19 cellular contexts compared by ENCODE assay signal in the genomic region with DNA sequence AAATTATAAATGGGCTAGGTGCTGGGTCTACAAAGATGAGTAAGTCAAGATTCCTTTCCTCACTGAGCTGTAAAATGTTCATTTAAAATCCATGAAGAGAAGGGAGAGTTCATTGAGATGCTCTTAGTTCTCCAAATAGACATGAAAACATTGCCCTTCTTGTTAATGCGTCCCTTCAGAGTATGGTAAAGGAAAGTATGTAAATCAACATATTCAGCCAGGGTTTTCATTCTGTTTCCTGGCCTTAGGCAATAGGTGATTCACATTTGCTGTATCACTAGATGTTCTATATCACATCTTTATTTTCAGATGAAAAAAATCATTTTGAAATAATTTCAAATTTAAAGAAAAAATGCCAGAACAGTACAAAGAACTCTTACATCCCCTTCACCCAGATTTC.
"Had no signal": no experiment of that assay in that cellular context is flagged by ENCODE, and none has a peak within 500 bp of the region (broad histone marks: within the 10 kb centered on the region; RNA-seq: fewer than 3 reads in every experiment).

No MANE protein-coding gene starts in this region.

- H3K4me3 Mint-ChIP-seq: activated CD4-positive, alpha-beta T cell treated with anti-CD3 and anti-CD28 coated beads for 36 hours; activated CD8-positive, alpha-beta T cell treated with anti-CD3 and anti-CD28 coated beads, Interleukin-2, amount 10 ng/mL, durations not matched to agents 7 days and 5 days; activated naive CD8-positive, alpha-beta T cell treated with anti-CD3 and anti-CD28 coated beads, Interleukin-2, amount 10 ng/mL, durations not matched to agents 7 days and 5 days; activated T-cell treated with anti-CD3 and anti-CD28 coated beads, Interleukin-2, amount 50 U/mL, for 72 hours; stimulated activated effector memory CD8-positive, alpha-beta T cell treated with anti-CD3 and anti-CD28 coated beads, Interleukin-12 subunit alpha, Interleukin-12 subunit beta, amount 100 ng/mL, for 72 hours; T-helper 1 cell treated with Interleukin-12 subunit alpha and Interleukin-12 subunit beta and Interleukin-4 antibody, amounts not matched to agents 30 μg/mL and 1 μg/mL, for 36 hours had no signal

- DNase-seq: activated CD4-positive, alpha-beta T cell treated with anti-CD3 and anti-CD28 coated beads for 36 hours; activated CD8-positive, alpha-beta memory T cell treated with anti-CD3 and anti-CD28 coated beads, Interleukin-2, amount 50 U/mL, for 4 hours; activated CD8-positive, alpha-beta T cell treated with anti-CD3 and anti-CD28 coated beads, Interleukin-2, amount 10 ng/mL, durations not matched to agents 7 days and 5 days; activated naive CD8-positive, alpha-beta T cell treated with anti-CD3 and anti-CD28 coated beads, Interleukin-2, amount 10 ng/mL, durations not matched to agents 7 days and 5 days; activated T-cell treated with anti-CD3 and anti-CD28 coated beads, Interleukin-2, amount 50 U/mL, for 72 hours; anterior cingulate cortex; brain microvascular endothelial cell; effector memory CD4-positive, alpha-beta T cell; gastrocnemius medialis; heart right ventricle; posterior cingulate gyrus; retina; stimulated activated CD4-positive, alpha-beta T cell treated with anti-CD3 and anti-CD28 coated beads, Interleukin-12 subunit alpha, Interleukin-12 subunit beta, amount 100 ng/mL, for 4 hours; stimulated activated CD4-positive, alpha-beta T cell treated with anti-CD3 and anti-CD28 coated beads, Interleukin-2, amount 100 ng/mL, for 24 hours; transverse colon; WERI-Rb-1 had no signal

- H3K27ac Mint-ChIP-seq: activated CD4-positive, alpha-beta T cell treated with anti-CD3 and anti-CD28 coated beads for 36 hours; activated CD8-positive, alpha-beta T cell treated with anti-CD3 and anti-CD28 coated beads, Interleukin-2, amount 10 ng/mL, durations not matched to agents 7 days and 5 days; activated naive CD8-positive, alpha-beta T cell treated with anti-CD3 and anti-CD28 coated beads, Interleukin-2, amount 10 ng/mL, durations not matched to agents 7 days and 5 days; activated T-cell treated with anti-CD3 and anti-CD28 coated beads, Interleukin-2, amount 50 U/mL, for 72 hours; stimulated activated effector memory CD8-positive, alpha-beta T cell treated with anti-CD3 and anti-CD28 coated beads, Interleukin-12 subunit alpha, Interleukin-12 subunit beta, amount 100 ng/mL, for 72 hours had no signal

- H3K27me3 ChIP-seq: brain microvascular endothelial cell, gastrocnemius medialis, heart right ventricle, transverse colon had no signal

- ATAC-seq: activated CD4-positive, alpha-beta T cell treated with anti-CD3 and anti-CD28 coated beads for 36 hours; activated CD8-positive, alpha-beta T cell treated with anti-CD3 and anti-CD28 coated beads, Interleukin-2, amount 10 ng/mL, durations not matched to agents 7 days and 5 days; activated T-cell treated with anti-CD3 and anti-CD28 coated beads, Interleukin-2, amount 50 U/mL, for 72 hours; gastrocnemius medialis; stimulated activated effector memory CD8-positive, alpha-beta T cell treated with anti-CD3 and anti-CD28 coated beads, Interleukin-12 subunit alpha, Interleukin-12 subunit beta, amount 100 ng/mL, for 72 hours had no signal

- H3K36me3 ChIP-seq: brain microvascular endothelial cell, gastrocnemius medialis, neutrophil, transverse colon, WERI-Rb-1 had no signal

- H3K9me3 ChIP-seq: gastrocnemius medialis, heart right ventricle, neutrophil, transverse colon had no signal

- H3K27ac ChIP-seq: brain microvascular endothelial cell, gastrocnemius medialis, heart right ventricle, neutrophil, transverse colon, WERI-Rb-1 had no signal

- H3K4me3 ChIP-seq: gastrocnemius medialis, heart right ventricle, transverse colon had no signal

- H3K27me3 Mint-ChIP-seq: activated CD4-positive, alpha-beta T cell treated with anti-CD3 and anti-CD28 coated beads for 36 hours; activated naive CD8-positive, alpha-beta T cell treated with anti-CD3 and anti-CD28 coated beads, Interleukin-2, amount 10 ng/mL, durations not matched to agents 7 days and 5 days had no signal
